ENCODE assay signal across 1 cellular context in genomic region chr5:37552770-37553719, GRCh38.
TF ChIP-seq lines count a peak whose summit lies in the region.

No MANE protein-coding gene starts in this region.

TF ChIP-seq in GM23338, 12 proteins besides CTCF, POLR2A, EP300 and RAD21 (continued from another document):
- TF ChIP-seq ZNF462 (CRISPR knock-in tag; IDR thresholded peaks at IDR 0.05), result no peak
